In the genomic region with DNA sequence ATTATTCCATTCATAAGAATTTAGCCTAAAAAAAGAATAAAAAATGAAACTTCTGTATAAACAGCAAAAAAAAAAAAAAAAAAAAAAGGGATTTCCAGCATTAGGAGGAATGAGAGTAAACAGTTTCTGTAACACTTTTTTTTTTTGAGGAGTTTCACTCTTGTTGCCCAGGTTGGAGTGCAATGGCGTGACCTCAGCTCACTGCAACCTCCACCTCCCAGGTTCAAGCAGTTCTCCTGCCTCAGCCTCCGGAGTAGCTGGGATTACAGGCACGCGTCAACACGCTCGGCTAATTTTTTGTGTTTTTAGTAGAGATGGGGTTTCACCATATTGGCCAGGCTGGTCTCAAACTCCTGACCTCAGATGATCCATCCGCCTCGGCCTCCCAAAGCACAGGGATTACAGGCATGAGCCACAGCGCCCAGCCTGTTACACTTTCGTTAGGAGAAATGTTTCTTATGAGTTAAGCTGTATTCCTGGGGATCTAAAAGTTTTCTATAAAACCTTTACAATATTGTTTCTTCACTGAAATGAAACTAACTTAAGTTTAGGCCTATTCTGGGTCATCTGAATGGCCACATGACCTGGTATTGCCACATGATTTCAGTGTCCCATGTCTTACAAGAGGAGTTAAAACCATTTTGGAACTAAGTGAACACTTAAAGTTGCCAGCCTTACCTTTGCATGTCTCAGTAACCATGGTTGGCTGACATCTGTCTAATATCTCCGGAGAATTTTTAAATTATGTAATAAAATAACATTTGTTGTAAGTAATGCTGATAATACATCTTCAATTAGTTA, we compare ENCODE assay signal across 12 cellular contexts. TPM values are rescaled to one million over a fixed set of nuclear protein-coding genes. Genes with fewer than 3 reads are reported as not detected.
DNase-seq lines count a peak whose midpoint lies in the region; ATAC-seq and TF ChIP-seq lines count a peak whose summit lies in the region.
"Had no signal": no experiment of that assay in that cellular context is flagged by ENCODE, and none has a peak within 500 bp of the region (broad histone marks: within the 10 kb centered on the region; RNA-seq: fewer than 3 reads in every experiment).

No MANE protein-coding gene starts in this region.

- intact Hi-C loops in CD8-positive, alpha-beta T cell (cut with DNase I, micrococcal nuclease) = loop anchor here in 1 of 2 experiments (2.0 to 5.0 kb wide), 2 partner anchors 14 to 36 kb away; no protein-coding TSS in a partner anchor
- intact Hi-C loops in prostate gland (cut with DNase I) = no loop called here

- no peak overlapping the region for H3K9ac ChIP-seq in OCI-LY3 (ENCODE audit: low read length)

- peaks cover 99% of the 10 kb centered on the region for H4K20me1 ChIP-seq in OCI-LY3 (ENCODE audit: insufficient read depth, low read length)
- peaks cover 11% of the 10 kb centered on the region for H4K20me1 ChIP-seq in osteoblast (ENCODE audit: insufficient read depth, low read length)

- no peaks in the 10 kb centered on the region for H3K9me3 ChIP-seq in CD8-positive, alpha-beta T cell (ENCODE audit: low read length)
- H3K9me3 ChIP-seq in OCI-LY3 (ENCODE audit: insufficient read depth, low read length) = no peaks in the 10 kb centered on the region
- H3K9me3 ChIP-seq in osteoblast (ENCODE audit: low read depth, low read length) = no peaks in the 10 kb centered on the region
- H3K9me3 ChIP-seq in prostate gland = no peaks in the 10 kb centered on the region
- H3K9me3 ChIP-seq: thoracic aorta had no signal

- POLR2A ChIA-PET in CD8-positive, alpha-beta T cell (lab: Charles Lee) = interaction anchor here (0.6 to 1.7 kb wide), 4 partner anchors 11 to 83 kb away, joined by 3 to 8 read pairs (median 5); partner anchors contain the start of gene SMAD2

- CTCF ChIA-PET in CD8-positive, alpha-beta T cell (lab: Charles Lee) = interaction anchor here (0.6 to 1.0 kb wide), 2 partner anchors 11 to 37 kb away, joined by 3 read pairs; no protein-coding TSS in a partner anchor

- no peaks in the 10 kb centered on the region for H3K36me3 ChIP-seq in CD8-positive, alpha-beta T cell (ENCODE audit: insufficient read depth, low read length)
- H3K36me3 ChIP-seq in OCI-LY3 (replicated peaks; ENCODE audit: low read depth, low read length) (peaks cover 15% of the 10 kb centered on the region), osteoblast (ENCODE audit: insufficient read depth, low read length) (no peaks in the 10 kb centered on the region), prostate gland (no peaks in the 10 kb centered on the region)
- H3K36me3 ChIP-seq: thoracic aorta had no signal

- no peak for TF ChIP-seq CTCF in CD8-positive, alpha-beta T cell (IDR thresholded peaks at IDR 0.05)
- TF ChIP-seq CTCF in OCI-LY3 (IDR thresholded peaks at IDR 0.05; ENCODE audit: low read depth, low read length) = no peak
- TF ChIP-seq CTCF in choroid plexus epithelial cell (conservative IDR thresholded peaks at IDR 0.05; ENCODE audit: low read depth, low read length) = no peak
- no peak for TF ChIP-seq CTCF in osteoblast (IDR thresholded peaks at IDR 0.05; ENCODE audit: extremely low read depth, low read depth, low read length)
- TF ChIP-seq CTCF in prostate gland (IDR thresholded peaks at IDR 0.05) = no peak

- H3K27me3 ChIP-seq in CD8-positive, alpha-beta T cell (ENCODE audit: insufficient read depth, low read length) = no peaks in the 10 kb centered on the region
- H3K27me3 ChIP-seq in OCI-LY3 (ENCODE audit: low read depth, low read length) (no peaks in the 10 kb centered on the region), osteoblast (ENCODE audit: insufficient read depth, low read length) (no peaks in the 10 kb centered on the region), prostate gland (replicated peaks; ENCODE audit: insufficient read depth) (no peaks in the 10 kb centered on the region)

- H3K4me2 ChIP-seq in OCI-LY3 (ENCODE audit: low read length) (peak overlapping the region; percentile 49), osteoblast (ENCODE audit: insufficient read depth, low read length) (no peak overlapping the region)

- no peak overlapping the region for H3K4me3 ChIP-seq in CD8-positive, alpha-beta T cell (ENCODE audit: low read depth, low read length)
- H3K4me3 ChIP-seq in OCI-LY3 (ENCODE audit: low read length) = peak overlapping the region; percentile 20; the same call in 1 of the 2 replicates
- H3K4me3 ChIP-seq in choroid plexus epithelial cell (ENCODE audit: low read depth, low read length) = no peak overlapping the region
- H3K4me3 ChIP-seq in osteoblast (ENCODE audit: insufficient read depth, low read length) = no peak overlapping the region
- H3K4me3 ChIP-seq in prostate gland = no peak overlapping the region
- H3K4me3 ChIP-seq: thoracic aorta had no signal

- H3K27ac Mint-ChIP-seq in CD8-positive, alpha-beta T cell = peak overlapping the region; percentile 79

- peaks cover 99% of the 10 kb centered on the region for H3K79me2 ChIP-seq in OCI-LY3 (ENCODE audit: low read length)
- H3K79me2 ChIP-seq in osteoblast (ENCODE audit: insufficient read depth, low read length) = peaks cover 91% of the 10 kb centered on the region

- H2AFZ ChIP-seq in OCI-LY3 (ENCODE audit: low read depth, low read length) = no peak overlapping the region
- H2AFZ ChIP-seq in osteoblast (ENCODE audit: low read length) = no peak overlapping the region

- no peak for TF ChIP-seq POLR2A in prostate gland (IDR thresholded peaks at IDR 0.05)

- H3K27ac ChIP-seq in CD8-positive, alpha-beta T cell (ENCODE audit: low read depth, low read length) = no peak overlapping the region
- H3K27ac ChIP-seq in OCI-LY3 (ENCODE audit: low read length) (no peak overlapping the region), osteoblast (ENCODE audit: low read depth, low read length) (no peak overlapping the region), prostate gland (no peak overlapping the region)
- H3K27ac ChIP-seq: thoracic aorta had no signal

- no peaks in the 10 kb centered on the region for H3K27me3 Mint-ChIP-seq in CD8-positive, alpha-beta T cell (ENCODE audit: low read depth)

- no peak for DNase-seq in CD8-positive, alpha-beta T cell
- DNase-seq in choroid plexus epithelial cell (ENCODE audit: low read depth) (peak; percentile 37), osteoblast (ENCODE audit: insufficient read length, low spot score, missing footprints) (peak; percentile 4), occipital lobe (lab: John Stamatoyannopoulos, UW) (no peak), NCI-H226 (no peak), prostate gland (ENCODE audit: low spot score) (no peak), H4 (ENCODE audit: low spot score) (no peak)
- DNase-seq: KG1; NCI-H524 treated with DMSO at 0.1 percent for 48 hours; stimulated activated CD4-positive, alpha-beta T cell treated with anti-CD3 and anti-CD28 coated beads, Interleukin-4, amount 100 ng/mL, for 1 hour had no signal

- 90% methylated on average over 11 of the region's 11 CpGs for WGBS in prostate gland

- peaks cover 41% of the 10 kb centered on the region for H3K4me1 ChIP-seq in CD8-positive, alpha-beta T cell (ENCODE audit: insufficient read depth, low read length)
- H3K4me1 ChIP-seq in OCI-LY3 (ENCODE audit: low read length) = peaks cover 48% of the 10 kb centered on the region
- H3K4me1 ChIP-seq in osteoblast (ENCODE audit: insufficient read depth, low read length) = no peaks in the 10 kb centered on the region
- no peaks in the 10 kb centered on the region for H3K4me1 ChIP-seq in prostate gland (replicated peaks)

- peaks cover 85% of the 10 kb centered on the region for H3K4me1 Mint-ChIP-seq in CD8-positive, alpha-beta T cell (ENCODE audit: low read depth)

- no peaks in the 10 kb centered on the region for H3K9me3 Mint-ChIP-seq in CD8-positive, alpha-beta T cell

- no peak for ATAC-seq in CD8-positive, alpha-beta T cell

- peak overlapping the region; percentile 44 for H3K4me3 Mint-ChIP-seq in CD8-positive, alpha-beta T cell

- peaks cover 21% of the 10 kb centered on the region for H3K36me3 Mint-ChIP-seq in CD8-positive, alpha-beta T cell

RNA-seq across cellular contexts. Expression of gene SMAD2, which starts 17.5 kb away (rescaled TPM):
- 10 to 100 TPM; 70.9 to 72.4 TPM for total RNA-seq in CD8-positive, alpha-beta T cell
- total RNA-seq in osteoblast = 43.9 and 44.9 TPM in 2 replicates
- 70.8 TPM for total RNA-seq in occipital lobe
- 10 to 100 TPM; 54.3 to 96.8 TPM for total RNA-seq in prostate gland
- 102 and 113 TPM in 2 replicates for total RNA-seq in H4 (2014; rRNA removed; shearing (Covaris generic))

Comparison
In these comparisons a context has a peak if more than half of its experiments do, and no peak if none do; other contexts are left out.
1. DNase-seq: peak in choroid plexus epithelial cell (single experiment) and osteoblast (single experiment); none in CD8-positive, alpha-beta T cell (0 of 7), occipital lobe (single experiment), NCI-H226 (single experiment), prostate gland (single experiment) and H4 (single experiment).